8 cellular contexts compared by ENCODE assay signal in the genomic region with DNA sequence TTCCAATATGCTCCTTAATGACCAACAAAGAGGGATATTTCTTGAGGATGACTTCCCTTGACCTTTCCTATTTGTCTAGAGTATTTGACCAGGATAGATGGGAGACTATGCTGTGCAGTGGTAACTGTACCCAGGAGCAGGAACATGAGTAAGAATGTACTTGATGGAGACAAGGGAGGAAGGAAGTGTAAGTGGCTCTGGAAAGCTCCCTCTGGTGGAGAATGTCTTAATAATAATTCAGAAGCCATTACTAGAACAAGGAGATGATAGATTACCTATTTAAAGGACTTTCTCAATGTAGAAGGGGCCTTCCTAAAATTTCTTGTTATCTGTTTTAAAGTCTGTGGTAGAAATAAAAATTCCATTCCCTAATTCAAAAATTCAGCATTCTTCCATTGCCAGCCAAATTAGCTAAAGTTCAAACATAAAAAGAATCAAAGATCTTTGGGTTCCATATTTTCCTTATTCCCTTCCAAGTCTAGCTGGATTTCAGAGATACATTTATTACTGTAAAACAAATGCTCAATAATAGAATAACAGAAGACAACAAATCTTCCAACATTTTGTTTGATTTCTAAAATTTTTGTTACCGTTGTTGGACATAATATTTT.
DNase-seq lines count a peak whose midpoint lies in the region; ATAC-seq, FAIRE-seq and TF ChIP-seq lines count a peak whose summit lies in the region.

No MANE protein-coding gene starts in this region.

- no peaks in the 10 kb centered on the region for H3K9me3 Mint-ChIP-seq in natural killer cell treated with Interleukin-12 subunit alpha and Interleukin-12 subunit beta and Interleukin-15 and Interleukin-18, amount 100 ng/mL, for 72 hours

- peak; percentile 76 for TF ChIP-seq CTCF in SK-N-SH (IDR thresholded peaks at IDR 0.05)
- TF ChIP-seq CTCF in thoracic aorta (IDR thresholded peaks at IDR 0.05): peak; percentile 44

- H3K9ac ChIP-seq in SK-N-SH: no peak overlapping the region

- no peak overlapping the region for H3K4me2 ChIP-seq in SK-N-SH

- no peaks in the 10 kb centered on the region for H3K4me1 Mint-ChIP-seq in natural killer cell treated with Interleukin-12 subunit alpha and Interleukin-12 subunit beta and Interleukin-15 and Interleukin-18, amount 100 ng/mL, for 72 hours (ENCODE audit: low read depth in 2 of 2)

- no peak for TF ChIP-seq EP300 in SK-N-SH (IDR thresholded peaks at IDR 0.05; ENCODE audit: borderline replicate concordance in 1 of 2, low read depth in 1 of 2, low read length in 1 of 2)

- H3K4me3 ChIP-seq in SK-N-SH (ENCODE audit: low read depth in 2 of 2, low read length in 1 of 2) (no peak overlapping the region; a peak in 1 of 4 replicates), thoracic aorta (no peak overlapping the region)

- H3K4me3 Mint-ChIP-seq in natural killer cell treated with Interleukin-12 subunit alpha and Interleukin-12 subunit beta and Interleukin-15 and Interleukin-18, amount 100 ng/mL, for 72 hours: no peak overlapping the region

- H3K36me3 ChIP-seq in SK-N-SH (replicated peaks in 1 of 2; ENCODE audit: control insufficient read depth in 1 of 2, insufficient read depth in 2 of 2, low read length in 1 of 2) (no peaks in the 10 kb centered on the region), thoracic aorta (no peaks in the 10 kb centered on the region)

- H3K9me2 ChIP-seq in SK-N-SH: no peaks in the 10 kb centered on the region

- H3K79me2 ChIP-seq in SK-N-SH (ENCODE audit: insufficient read depth): no peaks in the 10 kb centered on the region

- DNase-seq in GM04504 (ENCODE audit: low read depth) (peak; percentile 2), HTR-8/SVneo (ENCODE audit: insufficient read length, low spot score) (peak; percentile 2), SK-N-SH (peak; percentile 17), glomerular visceral epithelial cell (ENCODE audit: extremely low spot score) (peak; percentile 64), thoracic aorta (ENCODE audit: low spot score) (no peak)
- no peak for DNase-seq in activated naive CD4-positive, alpha-beta T cell (lab: John Stamatoyannopoulos, UW)
- no peak for DNase-seq in natural killer cell treated with Interleukin-12 subunit alpha and Interleukin-12 subunit beta and Interleukin-15 and Interleukin-18, amount 100 ng/mL, for 72 hours (ENCODE audit: low spot score)

- no peaks in the 10 kb centered on the region for H3K27me3 Mint-ChIP-seq in natural killer cell treated with Interleukin-12 subunit alpha and Interleukin-12 subunit beta and Interleukin-15 and Interleukin-18, amount 100 ng/mL, for 72 hours

- H3K27me3 ChIP-seq in SK-N-SH (ENCODE audit: insufficient read depth): no peaks in the 10 kb centered on the region
- H3K27me3 ChIP-seq in thoracic aorta (replicated peaks; ENCODE audit: insufficient read depth): no peaks in the 10 kb centered on the region

- CTCF ChIA-PET in SK-N-SH (lab: Yijun Ruan, JAX): interaction anchor here (0.7 to 1.9 kb wide), 10 partner anchors 9 to 1969 kb away, joined by 3 to 12 read pairs (median 4); no protein-coding TSS in a partner anchor

- H2AFZ ChIP-seq in SK-N-SH (ENCODE audit: low read depth): no peak overlapping the region; the same call in 1 of the 2 replicates

- FAIRE-seq in HTR-8/SVneo (lab: Jason Lieb, UNC): no peak

- POLR2A ChIA-PET in SK-N-SH (lab: Yijun Ruan, JAX): no interaction called here

- 81% methylated on average over 1 of the region's 1 CpG for WGBS in SK-N-SH (ENCODE audit: low lambda C conversion rate)

- no peaks in the 10 kb centered on the region for H3K36me3 Mint-ChIP-seq in natural killer cell treated with Interleukin-12 subunit alpha and Interleukin-12 subunit beta and Interleukin-15 and Interleukin-18, amount 100 ng/mL, for 72 hours

- no peaks in the 10 kb centered on the region for H3F3A ChIP-seq in SK-N-SH (replicated peaks; ENCODE audit: insufficient read depth)

- H3K9me3 ChIP-seq in SK-N-SH (no peaks in the 10 kb centered on the region), thoracic aorta (no peaks in the 10 kb centered on the region)

- peak; percentile 64 for TF ChIP-seq RAD21 in SK-N-SH (IDR thresholded peaks at IDR 0.05; ENCODE audit: low read length)

- no peaks in the 10 kb centered on the region for H3K4me1 ChIP-seq in SK-N-SH (ENCODE audit: control insufficient read depth in 1 of 2, insufficient read depth in 2 of 2, low read depth in 1 of 2, low read length in 1 of 2)
- H3K4me1 ChIP-seq in thoracic aorta (ENCODE audit: control insufficient read depth in 1 of 2, low read depth in 2 of 2): no peaks in the 10 kb centered on the region

- H4K20me1 ChIP-seq in SK-N-SH (ENCODE audit: insufficient read depth): no peaks in the 10 kb centered on the region

- no peak overlapping the region for H3K27ac Mint-ChIP-seq in natural killer cell treated with Interleukin-12 subunit alpha and Interleukin-12 subunit beta and Interleukin-15 and Interleukin-18, amount 100 ng/mL, for 72 hours

- ATAC-seq in GM21529 (IDR thresholded peaks at IDR 0.05; ENCODE audit: unreplicated experiment): peak; percentile 83
- no peak for ATAC-seq in thoracic aorta (ENCODE audit: insufficient number of reproducible peaks, low FRiP score, low read depth)
- no peak for ATAC-seq in natural killer cell treated with Interleukin-12 subunit alpha and Interleukin-12 subunit beta and Interleukin-15 and Interleukin-18, amount 100 ng/mL, for 72 hours

- H3K27ac ChIP-seq in SK-N-SH (ENCODE audit: low read depth in 2 of 2, low read length in 1 of 2) (no peak overlapping the region), thoracic aorta (no peak overlapping the region)

TF ChIP-seq in SK-N-SH, 30 proteins besides CTCF, POLR2A, EP300 and RAD21:
- peak; percentile 60 for TF ChIP-seq SMC3 (IDR thresholded peaks at IDR 0.05; ENCODE audit: low read depth, low read length)
- TF ChIP-seq NRF1 (IDR thresholded peaks at IDR 0.05; ENCODE audit: low read depth, low read length): no peak
- no peak for TF ChIP-seq SIN3A (IDR thresholded peaks at IDR 0.05; ENCODE audit: borderline replicate concordance, low read depth, low read length)
- TF ChIP-seq ZBTB33 (IDR thresholded peaks at IDR 0.05; ENCODE audit: borderline replicate concordance, low read depth): no peak
- TF ChIP-seq PBX3 (IDR thresholded peaks at IDR 0.05): no peak
- TF ChIP-seq GATA2 (CRISPR knock-in tag; IDR thresholded peaks at IDR 0.05): no peak
- no peak for TF ChIP-seq USF2 (IDR thresholded peaks at IDR 0.05; ENCODE audit: borderline replicate concordance, low read depth, low read length)

Comparison
In these comparisons a context has a peak if more than half of its experiments do, and no peak if none do; other contexts are left out.
1. DNase-seq: peak in GM04504 (single experiment), HTR-8/SVneo (single experiment), SK-N-SH (single experiment) and glomerular visceral epithelial cell (single experiment); none in thoracic aorta (single experiment), activated naive CD4-positive, alpha-beta T cell (0 of 4) and natural killer cell treated with Interleukin-12 subunit alpha and Interleukin-12 subunit beta and Interleukin-15 and Interleukin-18, amount 100 ng/mL, for 72 hours (single experiment).